18 cellular contexts compared by ENCODE assay signal in genomic region chr3:31252216-31253185, GRCh38.
DNase-seq lines count a peak whose midpoint lies in the region; ATAC-seq and TF ChIP-seq lines count a peak whose summit lies in the region.
"Had no signal": no experiment of that assay in that cellular context is flagged by ENCODE, and none has a peak within 500 bp of the region (broad histone marks: within the 10 kb centered on the region; RNA-seq: fewer than 3 reads in every experiment).

No MANE protein-coding gene starts in this region.

- TF ChIP-seq CTCF in VCaP (conservative IDR thresholded peaks at IDR 0.05): no peak

- ATAC-seq in HG02588 (IDR thresholded peaks at IDR 0.05; ENCODE audit: unreplicated experiment): peak; percentile 40
- ATAC-seq in GM18868 (IDR thresholded peaks at IDR 0.05; ENCODE audit: unreplicated experiment): no peak

- peak overlapping the region; percentile 64; the same call in 1 of the 2 replicates for H3K27ac ChIP-seq in VCaP
- H3K27ac ChIP-seq: coronary artery, Peyer's patch, suprapubic skin had no signal

- DNase-seq in stimulated activated CD4-positive, alpha-beta T cell treated with anti-CD3 and anti-CD28 coated beads, Interleukin-4, amount 100 ng/mL, for 24 hours: peak; percentile 28
- no peak for DNase-seq in stimulated activated CD4-positive, alpha-beta T cell treated with anti-CD3 and anti-CD28 coated beads, Interleukin-4, amount 100 ng/mL, for 4 hours
- DNase-seq in Ammon's horn (ENCODE audit: low spot score) (no peak), cortex of kidney (lab: John Stamatoyannopoulos, UW) (no peak), head of caudate nucleus (no peak)
- DNase-seq: AML-193, Calu3, GOT3, immature natural killer cell, Kasumi-1, mammary epithelial cell, NCI-H1417, Peyer's patch had no signal

- intact Hi-C loops in head of caudate nucleus (cut with DNase I): no loop called here
